2 cellular contexts compared by ENCODE assay signal in the genomic region with DNA sequence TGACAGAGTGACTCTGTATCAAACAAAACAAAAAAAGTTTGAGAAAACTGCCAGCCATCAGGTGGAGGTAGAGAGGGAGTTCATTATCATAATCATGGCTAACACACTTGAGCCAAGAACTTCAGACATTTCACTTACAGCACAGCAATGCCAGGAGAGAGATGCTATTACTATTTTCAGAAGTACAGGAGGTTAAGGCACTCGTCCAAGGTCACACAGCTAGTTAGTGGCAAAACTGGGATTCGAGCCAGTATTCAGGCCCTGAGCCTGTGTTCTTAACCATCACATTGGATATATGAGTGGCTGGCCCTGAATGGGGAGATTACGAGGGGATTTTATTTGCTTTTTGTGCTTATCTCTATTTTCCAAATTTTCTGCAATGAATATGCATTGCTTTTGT.
TF ChIP-seq lines count a peak whose summit lies in the region.

No MANE protein-coding gene starts in this region.

TF ChIP-seq in liver, 16 proteins besides CTCF, POLR2A, EP300 and RAD21:
- no peak for TF ChIP-seq ZBTB33 (IDR thresholded peaks at IDR 0.05)
- peak; percentile 60 for TF ChIP-seq NR2F2 (IDR thresholded peaks at IDR 0.05)

TF ChIP-seq in HepG2, 621 proteins besides CTCF, POLR2A, EP300 and RAD21:
- TF ChIP-seq CBX1 (IDR thresholded peaks at IDR 0.05; ENCODE audit: low read depth) (no peak), REL (CRISPR knock-in tag; conservative IDR thresholded peaks at IDR 0.05) (no peak), ZNF17 (CRISPR knock-in tag; IDR thresholded peaks at IDR 0.05) (no peak)
